ENCODE assay signal across 28 cellular contexts in genomic region chr5:3119435-3119834, GRCh38.
"Had no signal": no experiment of that assay in that cellular context is flagged by ENCODE, and none has a peak within 500 bp of the region (broad histone marks: within the 10 kb centered on the region; RNA-seq: fewer than 3 reads in every experiment).

No MANE protein-coding gene starts in this region.

- H3K4me3 Mint-ChIP-seq: naive thymus-derived CD8-positive, alpha-beta T cell had no signal

- H3K4me1 ChIP-seq: esophagus squamous epithelium, left lung, parathyroid adenoma, right atrium auricular region, stomach, thyroid gland, vagina had no signal

- H3K4me3 ChIP-seq: coronary artery, esophagus squamous epithelium, left lung, right atrium auricular region, smooth muscle cell, stomach, thyroid gland, vagina had no signal

- H3K36me3 ChIP-seq: esophagus squamous epithelium, left lung, right atrium auricular region, stomach, thyroid gland, vagina had no signal

- FAIRE-seq: endometrium, keratinocyte had no signal

- DNase-seq: dermis blood vessel endothelial cell; effector memory CD4-positive, alpha-beta T cell; erythroblast; esophagus squamous epithelium; foreskin melanocyte; hypothalamus; left cardiac atrium; left lung; mesenchymal stem cell; midbrain; naive thymus-derived CD8-positive, alpha-beta T cell; stimulated activated CD4-positive, alpha-beta T cell treated with anti-CD3 and anti-CD28 coated beads, Interleukin-12 subunit alpha, Interleukin-12 subunit beta, amount 100 ng/mL, for 4 hours; stimulated activated CD4-positive, alpha-beta T cell treated with anti-CD3 and anti-CD28 coated beads, Interleukin-1b, Interleukin-23, amount 100 ng/mL, for 48 hours; stimulated activated CD4-positive, alpha-beta T cell treated with anti-CD3 and anti-CD28 coated beads, Interleukin-4, amount 100 ng/mL, for 1 hour; stimulated activated CD8-positive, alpha-beta memory T cell treated with anti-CD3 and anti-CD28 coated beads, Interleukin-4, amount 100 ng/mL, for 48 hours; stimulated activated naive CD4-positive, alpha-beta T cell treated with Interleukin-2 at 50 U/mL for 16 hours; stomach; thyroid gland; trophoblast cell had no signal

- ATAC-seq: left cardiac atrium; left lung; naive thymus-derived CD8-positive, alpha-beta T cell; sciatic nerve had no signal

- H3K79me2 ChIP-seq: parathyroid adenoma had no signal

- H2AFZ ChIP-seq: parathyroid adenoma had no signal

- H3K9ac ChIP-seq: parathyroid adenoma had no signal

- H3K9me3 ChIP-seq: esophagus squamous epithelium, left lung, right atrium auricular region, thyroid gland, vagina had no signal

- H3K27ac Mint-ChIP-seq: naive thymus-derived CD8-positive, alpha-beta T cell; progenitor cell of endocrine pancreas had no signal

- H3K27ac ChIP-seq: coronary artery, esophagus squamous epithelium, left lung, parathyroid adenoma, right atrium auricular region, stomach, thyroid gland, vagina had no signal

- H3K27me3 ChIP-seq: thyroid gland, vagina had no signal

- H3K4me2 ChIP-seq: smooth muscle cell had no signal
